Comparison of ENCODE assay signal across 23 cellular contexts in the genomic region with DNA sequence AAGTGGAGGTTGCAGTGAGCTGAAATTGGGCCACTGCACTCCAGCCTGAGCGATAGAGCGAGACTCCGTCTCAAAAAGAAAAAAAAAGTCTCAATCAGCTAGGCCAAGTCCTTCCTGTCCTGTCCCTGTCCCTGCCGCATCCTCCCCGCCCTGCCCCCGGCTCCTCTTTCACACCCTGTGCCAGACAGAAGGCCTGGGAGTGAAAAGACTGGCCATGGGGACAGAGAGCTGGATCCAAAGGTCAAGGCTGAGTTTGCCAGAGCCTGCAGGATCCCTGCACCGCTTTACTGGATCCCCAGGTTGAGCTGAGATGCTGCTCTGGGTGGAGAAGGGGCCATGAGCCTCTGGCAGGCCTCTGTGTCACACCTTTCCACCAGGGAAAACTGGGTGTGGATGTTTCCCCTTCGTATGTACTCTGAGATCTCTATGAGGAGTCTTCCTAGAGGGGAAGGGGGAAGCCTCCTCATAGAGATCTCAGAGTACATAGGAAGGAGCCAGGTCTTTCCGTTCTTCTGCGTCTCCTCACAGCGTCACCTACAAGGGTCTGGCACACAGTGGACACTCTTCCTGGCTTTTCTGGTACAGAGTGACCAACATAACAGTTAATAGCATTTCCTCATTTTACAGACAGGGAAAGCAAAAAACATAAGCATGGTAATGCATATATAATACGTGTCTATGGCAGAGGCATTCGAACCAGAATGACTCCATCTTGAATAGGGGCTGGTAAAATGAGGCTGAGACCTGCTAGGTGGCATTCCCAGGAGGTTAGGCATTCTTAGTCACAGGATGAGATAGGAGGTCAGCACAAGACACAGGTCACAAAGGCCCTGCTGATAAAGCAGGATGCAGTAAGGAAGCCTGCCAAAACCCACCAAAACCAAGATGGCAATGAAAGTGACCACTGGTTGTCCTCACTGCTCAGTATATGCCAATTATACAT. TPM values are rescaled to one million over a fixed set of nuclear protein-coding genes. Genes with fewer than 3 reads are reported as not detected.
DNase-seq lines count a peak whose midpoint lies in the region; ATAC-seq, FAIRE-seq and TF ChIP-seq lines count a peak whose summit lies in the region.
"Had no signal": no experiment of that assay in that cellular context is flagged by ENCODE, and none has a peak within 500 bp of the region (broad histone marks: within the 10 kb centered on the region; RNA-seq: fewer than 3 reads in every experiment).

No MANE protein-coding gene starts in this region.

- H3K79me1 ChIP-seq in H1 (ENCODE audit: low read depth, low read length), result no peaks in the 10 kb centered on the region
- no peaks in the 10 kb centered on the region for H3K79me1 ChIP-seq in mesendoderm (ENCODE audit: low read length)

- H3K56ac ChIP-seq in H1 (replicated peaks; ENCODE audit: insufficient read length, low read depth, low read length), result no peak overlapping the region
- H3K56ac ChIP-seq in mesendoderm (ENCODE audit: low read length), result no peak overlapping the region

- WGBS in H1 (ENCODE audit: extremely low coverage in 1 of 2, insufficient coverage in 1 of 2, insufficient read length in 1 of 2, insufficient replicate concordance in 2 of 2, low coverage in 1 of 2, low lambda C conversion rate in 2 of 2, missing lambda C conversion rate in 1 of 2), 2 experiments, result 88% methylated on average over 13 of the region's 13 CpGs; no CpG with 5 or more reads in 1 of the 2 experiments
- no CpG with 5 or more reads among the region's 13 CpGs for WGBS in mesendoderm (ENCODE audit: extremely low coverage, insufficient coverage, low lambda C conversion rate)

- TF ChIP-seq POLR2A in GM12892 (IDR thresholded peaks at IDR 0.05; ENCODE audit: low read depth, low read length) (no peak), H1 (IDR thresholded peaks at IDR 0.05; ENCODE audit: control extremely low read depth in 1 of 2, low read depth in 2 of 2, low read length in 2 of 2) (no peak)

- 0 out of 2 replicates have a peak overlapping the region, but pooled peaks have one; percentile 9 for H2BK12ac ChIP-seq in H1 (ENCODE audit: low read depth, low read length)

- H2BK20ac ChIP-seq in H1 (ENCODE audit: low read length), result no peak overlapping the region

- in situ Hi-C loops in G401 (cut with HindIII; ENCODE audit: low sequenced_read_pairs), result no loop called here

- H4K8ac ChIP-seq in H1 (ENCODE audit: extremely low read depth, insufficient read depth, low read length) (no peak overlapping the region), mesendoderm (ENCODE audit: low read depth, low read length) (no peak overlapping the region)

- H4K91ac ChIP-seq in H1 (replicated peaks; ENCODE audit: insufficient read length, low read length), result no peak overlapping the region

- POLR2A ChIA-PET in H1 (lab: Charles Lee; ENCODE audit: partially characterized antibody), result no interaction called here
- POLR2A ChIA-PET in PC-3 (lab: Charles Lee; ENCODE audit: unreplicated experiment), result no interaction called here

- no peak for DNase-seq in GM12892 (ENCODE audit: insufficient read length)
- DNase-seq in H1 (ENCODE audit: low read depth in 1 of 2, low spot score in 2 of 2), result no peak
- peak; percentile 59 for DNase-seq in mesendoderm
- no peak for DNase-seq in PC-3
- no peak for DNase-seq in G401 (ENCODE audit: low spot score)
- DNase-seq in SJCRH30, result no peak
- no peak for DNase-seq in stimulated activated CD8-positive, alpha-beta memory T cell treated with anti-CD3 and anti-CD28 coated beads, Interleukin-4, amount 100 ng/mL, for 48 hours
- DNase-seq: activated naive CD4-positive, alpha-beta T cell treated with anti-CD3 and anti-CD28 coated beads, Interleukin-2, amount 10 ng/mL, durations not matched to agents 7 days and 5 days; activated T-cell treated with anti-CD3 and anti-CD28 coated beads for 4 hours; CD8-positive, alpha-beta memory T cell; hippocampal formation; midbrain; NCI-H1930; NK-92 treated with Interleukin-12 subunit alpha and Interleukin-12 subunit beta, amount 100 ng/mL, for 24 hours; SHP77; T-cell had no signal

- H3K4me3 ChIP-seq in BLaER1 (no peak overlapping the region), H1 (ENCODE audit: extremely low read depth in 1 of 4, insufficient read depth in 2 of 4, low read depth in 3 of 4, low read length in 4 of 4) (no peak overlapping the region), mesendoderm (ENCODE audit: low read length) (no peak overlapping the region), PC-3 (ENCODE audit: low read length) (no peak overlapping the region), SJCRH30 (no peak overlapping the region)
- H3K4me3 ChIP-seq: ascending aorta, thoracic aorta had no signal

- H3K4ac ChIP-seq in H1 (replicated peaks; ENCODE audit: insufficient read length, low read depth, low read length), result no peak overlapping the region
- H3K4ac ChIP-seq in mesendoderm (ENCODE audit: low read depth, low read length), result no peak overlapping the region

- intact Hi-C loops in PC-3 (cut with micrococcal nuclease), result no loop called here

- H3K23ac ChIP-seq in H1 (ENCODE audit: insufficient read length) (no peak overlapping the region), mesendoderm (ENCODE audit: low read length) (no peak overlapping the region)

- H2BK5ac ChIP-seq in H1 (ENCODE audit: low read depth, low read length) (no peak overlapping the region), mesendoderm (ENCODE audit: low read length) (no peak overlapping the region)

- no peaks in the 10 kb centered on the region for H3K9me3 ChIP-seq in BLaER1
- no peaks in the 10 kb centered on the region for H3K9me3 ChIP-seq in H1 (ENCODE audit: insufficient read depth in 2 of 2, low read depth in 1 of 2, low read length in 1 of 2)
- H3K9me3 ChIP-seq in PC-3 (ENCODE audit: low read length), result no peaks in the 10 kb centered on the region
- H3K9me3 ChIP-seq in SJCRH30 (replicated peaks), result no peaks in the 10 kb centered on the region
- H3K9me3 ChIP-seq: ascending aorta, thoracic aorta had no signal

- H3K4me2 ChIP-seq in BLaER1 (peak overlapping the region; percentile 90), H1 (ENCODE audit: insufficient read depth in 1 of 2, low read depth in 2 of 2, low read length in 2 of 2) (no peak overlapping the region), mesendoderm (ENCODE audit: low read length) (no peak overlapping the region), PC-3 (ENCODE audit: low read length) (no peak overlapping the region)

- FAIRE-seq in GM12892 (lab: Jason Lieb, UNC) (peak; percentile 9), H1 (lab: Jason Lieb, UNC) (no peak)
- FAIRE-seq: GM18507, islet of Langerhans had no signal

- peak overlapping the region; percentile 18; the same call in 1 of the 2 replicates for H3K9ac ChIP-seq in BLaER1
- H3K9ac ChIP-seq in H1 (replicated peaks in 1 of 4; ENCODE audit: extremely low read depth in 1 of 4, low read depth in 3 of 4, low read length in 3 of 4), result no peak overlapping the region
- H3K9ac ChIP-seq in mesendoderm (ENCODE audit: low read length), result no peak overlapping the region
- no peak overlapping the region for H3K9ac ChIP-seq in PC-3 (ENCODE audit: low read length)

- H3K4me1 ChIP-seq in BLaER1 (peaks cover 54% of the 10 kb centered on the region), H1 (replicated peaks in 1 of 4; ENCODE audit: control insufficient read depth in 3 of 4, insufficient read depth in 4 of 4, low read length in 3 of 4) (peaks cover 7 to 20% (median 16%) of the 10 kb centered on the region in 4 experiments), mesendoderm (ENCODE audit: control insufficient read depth, low read depth, low read length) (peaks cover 7% of the 10 kb centered on the region), PC-3 (ENCODE audit: insufficient read depth, low read length) (peaks cover 15% of the 10 kb centered on the region), SJCRH30 (peaks cover 15% of the 10 kb centered on the region)

- no peak for TF ChIP-seq RAD21 in H1 (IDR thresholded peaks at IDR 0.05 in 1 of 2, conservative IDR thresholded peaks at IDR 0.05 in 1 of 2; ENCODE audit: low read depth in 2 of 2, low read length in 2 of 2)

- CTCF ChIA-PET in H1 (lab: Charles Lee; ENCODE audit: partially characterized antibody) (interaction anchor here (0.8 to 1.8 kb wide), 3 partner anchors 30 to 52 kb away, joined by 3 to 13 read pairs (median 5); no protein-coding TSS in a partner anchor), PC-3 (lab: Charles Lee) (interaction anchor here (0.5 kb wide), 1 partner anchor 21 kb away, joined by 4 read pairs; no protein-coding TSS in a partner anchor)

- ATAC-seq in PC-3, result no peak
- ATAC-seq: stimulated activated effector memory CD8-positive, alpha-beta T cell treated with anti-CD3 and anti-CD28 coated beads, Interleukin-12 subunit alpha, Interleukin-12 subunit beta, amount 100 ng/mL, for 72 hours; T-cell had no signal

- H3K36me3 ChIP-seq in BLaER1 (no peaks in the 10 kb centered on the region), H1 (ENCODE audit: control insufficient read depth in 2 of 4, insufficient read depth in 4 of 4, low read length in 3 of 4) (no peaks in the 10 kb centered on the region), mesendoderm (ENCODE audit: control insufficient read depth, insufficient read depth, low read length) (no peaks in the 10 kb centered on the region), PC-3 (ENCODE audit: low read depth, low read length) (no peaks in the 10 kb centered on the region), SJCRH30 (no peaks in the 10 kb centered on the region)
- H3K36me3 ChIP-seq: ascending aorta, thoracic aorta had no signal

- H2AK5ac ChIP-seq in H1 (ENCODE audit: low read depth, low read length) (no peak overlapping the region), mesendoderm (ENCODE audit: low read length) (no peak overlapping the region)

- H3K79me2 ChIP-seq in H1 (ENCODE audit: control insufficient read depth in 1 of 2, insufficient read depth in 2 of 2, low read length in 2 of 2) (no peaks in the 10 kb centered on the region), mesendoderm (ENCODE audit: control insufficient read depth, insufficient read depth, low read length) (no peaks in the 10 kb centered on the region), PC-3 (ENCODE audit: low read length) (no peaks in the 10 kb centered on the region)

- no peak for TF ChIP-seq EP300 in H1 (IDR thresholded peaks at IDR 0.05; ENCODE audit: borderline replicate concordance in 1 of 2, low read depth in 2 of 2, low read length in 2 of 2)

- no peak for TF ChIP-seq CTCF in H1 (IDR thresholded peaks at IDR 0.05; ENCODE audit: control extremely low read depth in 1 of 3, insufficient read depth in 1 of 3, low read depth in 1 of 3, low read length in 3 of 3)
- TF ChIP-seq CTCF in PC-3 (conservative IDR thresholded peaks at IDR 0.05; ENCODE audit: low read depth, low read length), result no peak

- H3K9me2 ChIP-seq in PC-3 (replicated peaks; ENCODE audit: low read length), result no peaks in the 10 kb centered on the region

- peaks cover 2% of the 10 kb centered on the region; the same call in 1 of the 2 replicates for H3K23me2 ChIP-seq in H1 (ENCODE audit: low read depth, low read length)

- no TSS peak for BruUV-seq in PC-3 (replicated peaks; lab: Mats Ljungman, UMichigan)

- H3K27ac ChIP-seq in BLaER1, result peak overlapping the region; percentile 73
- H3K27ac ChIP-seq in H1 (ENCODE audit: low read depth, low read length), result no peak overlapping the region
- H3K27ac ChIP-seq in mesendoderm (ENCODE audit: low read depth, low read length), result no peak overlapping the region
- no peak overlapping the region for H3K27ac ChIP-seq in PC-3 (ENCODE audit: low read length)
- H3K27ac ChIP-seq in SJCRH30, result no peak overlapping the region
- H3K27ac ChIP-seq: thoracic aorta had no signal

- H3K27me3 ChIP-seq in BLaER1 (no peaks in the 10 kb centered on the region), H1 (replicated peaks in 1 of 4; ENCODE audit: control insufficient read depth in 3 of 4, extremely low read depth in 1 of 4, insufficient read depth in 3 of 4, low read length in 3 of 4) (no peaks in the 10 kb centered on the region), mesendoderm (ENCODE audit: insufficient read depth, low read length, poor library complexity) (no peaks in the 10 kb centered on the region), PC-3 (ENCODE audit: low read length) (no peaks in the 10 kb centered on the region), SJCRH30 (no peaks in the 10 kb centered on the region)
- H3K27me3 ChIP-seq: ascending aorta had no signal

- H3K18ac ChIP-seq in H1 (ENCODE audit: extremely low read depth, low read length) (no peak overlapping the region), mesendoderm (ENCODE audit: low read length) (no peak overlapping the region)

- H4K20me1 ChIP-seq in BLaER1 (no peaks in the 10 kb centered on the region), H1 (replicated peaks in 1 of 2; ENCODE audit: control insufficient read depth in 1 of 2, insufficient read depth in 2 of 2, low read length in 2 of 2) (no peaks in the 10 kb centered on the region), PC-3 (ENCODE audit: low read length) (no peaks in the 10 kb centered on the region)

- H2BK15ac ChIP-seq in H1 (ENCODE audit: low read length) (no peak overlapping the region), mesendoderm (replicated peaks; ENCODE audit: low read depth) (no peak overlapping the region)

- H2AFZ ChIP-seq in H1 (ENCODE audit: low read length), result no peak overlapping the region
- H2AFZ ChIP-seq in PC-3 (ENCODE audit: low read length), result no peak overlapping the region

- H4K5ac ChIP-seq in H1 (ENCODE audit: insufficient read length, low read depth, low read length) (no peak overlapping the region), mesendoderm (ENCODE audit: low read length) (no peak overlapping the region)

- H2BK120ac ChIP-seq in H1 (replicated peaks; ENCODE audit: low read depth, low read length) (no peak overlapping the region), mesendoderm (ENCODE audit: low read depth, low read length) (no peak overlapping the region)

- no peaks in the 10 kb centered on the region for H3F3A ChIP-seq in PC-3 (ENCODE audit: low read length, unreplicated experiment)

- H3K14ac ChIP-seq in H1 (ENCODE audit: insufficient read length), result no peak overlapping the region

RNA-seq across cellular contexts. Expression of gene NINJ2, which starts 35.1 kb away (rescaled TPM):
- polyA plus RNA-seq in GM12892 (2012; ENCODE audit: missing spikeins), result 23.4 TPM
- total RNA-seq in H1 (2021; fragmentation: NEBNext Ultra II Directional; extraction: Animal tissue kit (Norgen Biotek cat#: 25700)), result not detected in 2 replicates
- 1.4 and 1.5 TPM in 2 replicates for polyA plus RNA-seq in H1 (2011; rRNA removed)
- 1.1 TPM for polyA plus RNA-seq in H1 (2011; cell fraction: cytosol; rRNA removed)
- 1.2 TPM for polyA plus RNA-seq in H1 (2011; cell fraction: nucleus; rRNA removed)
- polyA plus RNA-seq in H1 (2012, experiment 1 of 2), result 0.67 to 1.2 TPM (median 1.0 TPM) in 3 of 4 replicates, not detected in the other
- polyA plus RNA-seq in H1 (2012, experiment 2 of 2), result 0.98 TPM
- 0.12 TPM for polyA plus RNA-seq in H1 (2013, experiment 1 of 2)
- polyA plus RNA-seq in H1 (2013, experiment 2 of 2), result 0.29 TPM
- polyA minus RNA-seq in H1 (2011; rRNA and poly(A)+ RNA removed), result 0.25 and 1.1 TPM in 2 replicates
- not detected for polyA minus RNA-seq in H1 (2011; cell fraction: cytosol; rRNA and poly(A)+ RNA removed)
- polyA minus RNA-seq in H1 (2011; cell fraction: nucleus; rRNA and poly(A)+ RNA removed), result not detected
- polyA plus RNA-seq in mesendoderm (2013, experiment 1 of 2), result 0.38 TPM
- polyA plus RNA-seq in mesendoderm (2013, experiment 2 of 2), result 0.35 TPM
- total RNA-seq in PC-3 (2014; rRNA removed), result not detected in 2 replicates
- 0.31 and 5.0 TPM in 2 replicates for total RNA-seq in G401 (2014; rRNA removed; shearing (Covaris generic))
- total RNA-seq in SJCRH30 (2014; rRNA removed; shearing (Covaris generic)), result 0.24 TPM in 1 of 2 replicates, not detected in the other
- polyA plus RNA-seq: AG04450 had no signal
